Comparison of ENCODE assay signal across 23 cellular contexts in genomic region chr16:85469929-85470590, GRCh38.
"Had no signal": no experiment of that assay in that cellular context is flagged by ENCODE, and none has a peak within 500 bp of the region (broad histone marks: within the 10 kb centered on the region; RNA-seq: fewer than 3 reads in every experiment).

No MANE protein-coding gene starts in this region.

- H3K4me3 ChIP-seq: SK-N-MC had no signal

- H3K27ac ChIP-seq: SK-N-MC had no signal

- DNase-seq: activated CD4-positive, alpha-beta memory T cell treated with anti-CD3 and anti-CD28 coated beads, Interleukin-2, amount 10 ng/mL, durations not matched to agents 7 days and 5 days; activated CD4-positive, alpha-beta T cell treated with anti-CD3 and anti-CD28 coated beads for 36 hours; activated CD4-positive, alpha-beta T cell treated with anti-CD3 and anti-CD28 coated beads, Interleukin-2, amount 50 U/mL, for 1 hour; activated gamma-delta T cell; activated naive CD4-positive, alpha-beta T cell treated with anti-CD3 and anti-CD28 coated beads for 36 hours; activated T-cell treated with anti-CD3 and anti-CD28 coated beads for 4 hours; activated T-cell treated with anti-CD3 and anti-CD28 coated beads, Interleukin-2, amount 50 U/mL, for 48 hours; amygdala; cerebellar nuclear complex; Karpas-422; NCI-H1048; NCI-H146; NCI-H187 treated with DMSO at 0.1 percent for 48 hours; NCI-H2171; NCI-H226; NCI-H526 treated with DMSO at 0.1 percent for 48 hours; NCI-H82; T-cell; T-helper 2 cell; T1000 had no signal

- FAIRE-seq: astrocyte, TTC549 had no signal
